In the genomic region with DNA sequence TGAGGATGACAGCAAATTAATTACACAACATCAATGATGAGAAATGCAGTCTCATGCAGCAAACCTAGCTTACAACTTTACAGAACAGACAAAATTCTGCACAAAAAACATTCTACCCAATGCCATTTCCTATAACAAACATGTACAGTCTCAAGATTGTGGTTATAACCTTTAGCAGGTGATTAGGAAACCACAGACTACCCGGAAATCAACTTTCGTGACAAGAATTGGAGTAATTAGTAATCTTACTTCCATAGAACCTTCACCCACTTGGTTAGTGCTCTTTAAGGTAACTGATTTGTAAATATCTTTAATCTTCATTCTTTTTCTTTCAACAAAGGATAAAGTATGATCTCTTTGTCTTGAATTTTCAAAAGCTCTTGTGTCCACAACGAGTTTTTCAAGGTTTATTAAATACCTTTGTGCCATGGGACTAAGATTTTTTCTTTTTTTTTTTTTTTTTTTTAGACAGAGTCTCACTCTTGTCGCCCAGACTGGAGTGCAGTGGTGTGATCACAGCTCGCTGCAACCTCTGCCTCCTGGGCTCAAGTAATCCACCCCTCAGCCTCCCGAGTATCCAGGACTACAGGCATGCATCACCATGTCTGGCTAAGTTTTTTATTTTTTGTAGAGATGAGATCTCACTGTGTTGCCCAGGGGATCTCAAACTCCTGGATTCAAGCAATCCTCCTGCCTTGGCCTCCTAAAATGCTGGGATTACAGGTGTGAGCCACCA, we compare ENCODE assay signal across 1 cellular context.
TF ChIP-seq lines count a peak whose summit lies in the region.

No MANE protein-coding gene starts in this region.

TF ChIP-seq in GM23338, 12 proteins besides CTCF, POLR2A, EP300 and RAD21 (continued from another document):
- TF ChIP-seq, protein P1, sequence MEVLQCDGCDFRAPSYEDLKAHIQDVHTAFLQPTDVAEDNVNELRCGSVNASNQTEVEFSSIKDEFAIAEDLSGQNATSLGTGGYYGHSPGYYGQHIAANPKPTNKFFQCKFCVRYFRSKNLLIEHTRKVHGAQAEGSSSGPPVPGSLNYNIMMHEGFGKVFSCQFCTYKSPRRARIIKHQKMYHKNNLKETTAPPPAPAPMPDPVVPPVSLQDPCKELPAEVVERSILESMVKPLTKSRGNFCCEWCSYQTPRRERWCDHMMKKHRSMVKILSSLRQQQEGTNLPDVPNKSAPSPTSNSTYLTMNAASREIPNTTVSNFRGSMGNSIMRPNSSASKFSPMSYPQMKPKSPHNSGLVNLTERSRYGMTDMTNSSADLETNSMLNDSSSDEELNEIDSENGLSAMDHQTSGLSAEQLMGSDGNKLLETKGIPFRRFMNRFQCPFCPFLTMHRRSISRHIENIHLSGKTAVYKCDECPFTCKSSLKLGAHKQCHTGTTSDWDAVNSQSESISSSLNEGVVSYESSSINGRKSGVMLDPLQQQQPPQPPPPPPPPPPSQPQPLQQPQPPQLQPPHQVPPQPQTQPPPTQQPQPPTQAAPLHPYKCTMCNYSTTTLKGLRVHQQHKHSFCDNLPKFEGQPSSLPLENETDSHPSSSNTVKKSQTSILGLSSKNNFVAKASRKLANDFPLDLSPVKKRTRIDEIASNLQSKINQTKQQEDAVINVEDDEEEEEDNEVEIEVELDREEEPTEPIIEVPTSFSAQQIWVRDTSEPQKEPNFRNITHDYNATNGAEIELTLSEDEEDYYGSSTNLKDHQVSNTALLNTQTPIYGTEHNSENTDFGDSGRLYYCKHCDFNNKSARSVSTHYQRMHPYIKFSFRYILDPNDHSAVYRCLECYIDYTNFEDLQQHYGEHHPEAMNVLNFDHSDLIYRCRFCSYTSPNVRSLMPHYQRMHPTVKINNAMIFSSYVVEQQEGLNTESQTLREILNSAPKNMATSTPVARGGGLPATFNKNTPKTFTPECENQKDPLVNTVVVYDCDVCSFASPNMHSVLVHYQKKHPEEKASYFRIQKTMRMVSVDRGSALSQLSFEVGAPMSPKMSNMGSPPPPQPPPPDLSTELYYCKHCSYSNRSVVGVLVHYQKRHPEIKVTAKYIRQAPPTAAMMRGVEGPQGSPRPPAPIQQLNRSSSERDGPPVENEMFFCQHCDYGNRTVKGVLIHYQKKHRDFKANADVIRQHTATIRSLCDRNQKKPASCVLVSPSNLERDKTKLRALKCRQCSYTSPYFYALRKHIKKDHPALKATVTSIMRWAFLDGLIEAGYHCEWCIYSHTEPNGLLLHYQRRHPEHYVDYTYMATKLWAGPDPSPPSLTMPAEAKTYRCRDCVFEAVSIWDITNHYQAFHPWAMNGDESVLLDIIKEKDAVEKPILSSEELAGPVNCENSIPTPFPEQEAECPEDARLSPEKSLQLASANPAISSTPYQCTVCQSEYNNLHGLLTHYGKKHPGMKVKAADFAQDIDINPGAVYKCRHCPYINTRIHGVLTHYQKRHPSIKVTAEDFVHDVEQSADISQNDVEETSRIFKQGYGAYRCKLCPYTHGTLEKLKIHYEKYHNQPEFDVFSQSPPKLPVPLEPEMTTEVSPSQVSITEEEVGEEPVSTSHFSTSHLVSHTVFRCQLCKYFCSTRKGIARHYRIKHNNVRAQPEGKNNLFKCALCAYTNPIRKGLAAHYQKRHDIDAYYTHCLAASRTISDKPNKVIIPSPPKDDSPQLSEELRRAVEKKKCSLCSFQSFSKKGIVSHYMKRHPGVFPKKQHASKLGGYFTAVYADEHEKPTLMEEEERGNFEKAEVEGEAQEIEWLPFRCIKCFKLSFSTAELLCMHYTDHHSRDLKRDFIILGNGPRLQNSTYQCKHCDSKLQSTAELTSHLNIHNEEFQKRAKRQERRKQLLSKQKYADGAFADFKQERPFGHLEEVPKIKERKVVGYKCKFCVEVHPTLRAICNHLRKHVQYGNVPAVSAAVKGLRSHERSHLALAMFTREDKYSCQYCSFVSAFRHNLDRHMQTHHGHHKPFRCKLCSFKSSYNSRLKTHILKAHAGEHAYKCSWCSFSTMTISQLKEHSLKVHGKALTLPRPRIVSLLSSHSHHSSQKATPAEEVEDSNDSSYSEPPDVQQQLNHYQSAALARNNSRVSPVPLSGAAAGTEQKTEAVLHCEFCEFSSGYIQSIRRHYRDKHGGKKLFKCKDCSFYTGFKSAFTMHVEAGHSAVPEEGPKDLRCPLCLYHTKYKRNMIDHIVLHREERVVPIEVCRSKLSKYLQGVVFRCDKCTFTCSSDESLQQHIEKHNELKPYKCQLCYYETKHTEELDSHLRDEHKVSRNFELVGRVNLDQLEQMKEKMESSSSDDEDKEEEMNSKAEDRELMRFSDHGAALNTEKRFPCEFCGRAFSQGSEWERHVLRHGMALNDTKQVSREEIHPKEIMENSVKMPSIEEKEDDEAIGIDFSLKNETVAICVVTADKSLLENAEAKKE (CRISPR knock-in tag; IDR thresholded peaks at IDR 0.05), result no peak
- TF ChIP-seq ZNF114 (CRISPR knock-in tag; IDR thresholded peaks at IDR 0.05) (no peak), JUNB (IDR thresholded peaks at IDR 0.05; ENCODE audit: unreplicated experiment) (no peak), ZNF331 (CRISPR knock-in tag; IDR thresholded peaks at IDR 0.05; ENCODE audit: low read depth) (no peak), EZH2phosphoT487 (IDR thresholded peaks at IDR 0.05; ENCODE audit: unreplicated experiment) (no peak), EZH2 (IDR thresholded peaks at IDR 0.05; ENCODE audit: low read depth, unreplicated experiment) (no peak), NANOG (IDR thresholded peaks at IDR 0.05; ENCODE audit: borderline replicate concordance) (no peak), STAT1 (IDR thresholded peaks at IDR 0.05; ENCODE audit: unreplicated experiment) (no peak)
- TF ChIP-seq, protein P2, sequence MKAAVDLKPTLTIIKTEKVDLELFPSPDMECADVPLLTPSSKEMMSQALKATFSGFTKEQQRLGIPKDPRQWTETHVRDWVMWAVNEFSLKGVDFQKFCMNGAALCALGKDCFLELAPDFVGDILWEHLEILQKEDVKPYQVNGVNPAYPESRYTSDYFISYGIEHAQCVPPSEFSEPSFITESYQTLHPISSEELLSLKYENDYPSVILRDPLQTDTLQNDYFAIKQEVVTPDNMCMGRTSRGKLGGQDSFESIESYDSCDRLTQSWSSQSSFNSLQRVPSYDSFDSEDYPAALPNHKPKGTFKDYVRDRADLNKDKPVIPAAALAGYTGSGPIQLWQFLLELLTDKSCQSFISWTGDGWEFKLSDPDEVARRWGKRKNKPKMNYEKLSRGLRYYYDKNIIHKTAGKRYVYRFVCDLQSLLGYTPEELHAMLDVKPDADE (IDR thresholded peaks at IDR 0.05), result no peak
- TF ChIP-seq, protein P3, sequence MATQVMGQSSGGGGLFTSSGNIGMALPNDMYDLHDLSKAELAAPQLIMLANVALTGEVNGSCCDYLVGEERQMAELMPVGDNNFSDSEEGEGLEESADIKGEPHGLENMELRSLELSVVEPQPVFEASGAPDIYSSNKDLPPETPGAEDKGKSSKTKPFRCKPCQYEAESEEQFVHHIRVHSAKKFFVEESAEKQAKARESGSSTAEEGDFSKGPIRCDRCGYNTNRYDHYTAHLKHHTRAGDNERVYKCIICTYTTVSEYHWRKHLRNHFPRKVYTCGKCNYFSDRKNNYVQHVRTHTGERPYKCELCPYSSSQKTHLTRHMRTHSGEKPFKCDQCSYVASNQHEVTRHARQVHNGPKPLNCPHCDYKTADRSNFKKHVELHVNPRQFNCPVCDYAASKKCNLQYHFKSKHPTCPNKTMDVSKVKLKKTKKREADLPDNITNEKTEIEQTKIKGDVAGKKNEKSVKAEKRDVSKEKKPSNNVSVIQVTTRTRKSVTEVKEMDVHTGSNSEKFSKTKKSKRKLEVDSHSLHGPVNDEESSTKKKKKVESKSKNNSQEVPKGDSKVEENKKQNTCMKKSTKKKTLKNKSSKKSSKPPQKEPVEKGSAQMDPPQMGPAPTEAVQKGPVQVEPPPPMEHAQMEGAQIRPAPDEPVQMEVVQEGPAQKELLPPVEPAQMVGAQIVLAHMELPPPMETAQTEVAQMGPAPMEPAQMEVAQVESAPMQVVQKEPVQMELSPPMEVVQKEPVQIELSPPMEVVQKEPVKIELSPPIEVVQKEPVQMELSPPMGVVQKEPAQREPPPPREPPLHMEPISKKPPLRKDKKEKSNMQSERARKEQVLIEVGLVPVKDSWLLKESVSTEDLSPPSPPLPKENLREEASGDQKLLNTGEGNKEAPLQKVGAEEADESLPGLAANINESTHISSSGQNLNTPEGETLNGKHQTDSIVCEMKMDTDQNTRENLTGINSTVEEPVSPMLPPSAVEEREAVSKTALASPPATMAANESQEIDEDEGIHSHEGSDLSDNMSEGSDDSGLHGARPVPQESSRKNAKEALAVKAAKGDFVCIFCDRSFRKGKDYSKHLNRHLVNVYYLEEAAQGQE (IDR thresholded peaks at IDR 0.05; ENCODE audit: unreplicated experiment), result no peak
